Comparison of ENCODE assay signal across 18 cellular contexts in genomic region chr9:80787636-80788035, GRCh38.
"Had no signal": no experiment of that assay in that cellular context is flagged by ENCODE, and none has a peak within 500 bp of the region (broad histone marks: within the 10 kb centered on the region; RNA-seq: fewer than 3 reads in every experiment).

No MANE protein-coding gene starts in this region.

- H3K27me3 ChIP-seq: esophagus squamous epithelium, hepatocyte, right lobe of liver, tibial nerve had no signal

- H3K27ac ChIP-seq: esophagus squamous epithelium, hepatocyte, right lobe of liver, tibial nerve had no signal

- DNase-seq: activated CD4-positive, alpha-beta T cell treated with anti-CD3 and anti-CD28 coated beads, Interleukin-2, amount 50 U/mL, for 1 hour; activated CD8-positive, alpha-beta T cell treated with anti-CD3 and anti-CD28 coated beads for 36 hours; activated naive CD8-positive, alpha-beta T cell treated with anti-CD3 and anti-CD28 coated beads, Interleukin-2, amount 50 U/mL, for 24 hours; activated T-cell treated with anti-CD3 and anti-CD28 coated beads, Interleukin-2, amount 50 U/mL, for 4 hours; amygdala; central memory CD4-positive, alpha-beta T cell; esophagus squamous epithelium; islet precursor cell; left cardiac atrium; left ventricle myocardium superior; posterior cingulate gyrus; right lobe of liver; stimulated activated CD4-positive, alpha-beta T cell treated with anti-CD3 and anti-CD28 coated beads, Interleukin-2, amount 100 ng/mL, for 48 hours; stimulated activated naive CD4-positive, alpha-beta T cell treated with Interleukin-2 at 50 U/mL for 16 hours; T-helper 2 cell had no signal

- H3K4me1 ChIP-seq: esophagus squamous epithelium, right lobe of liver had no signal

- ATAC-seq: activated CD8-positive, alpha-beta T cell treated with anti-CD3 and anti-CD28 coated beads for 36 hours; activated naive CD8-positive, alpha-beta T cell treated with anti-CD3 and anti-CD28 coated beads, Interleukin-2, amount 50 U/mL, for 24 hours; activated T-cell treated with anti-CD3 and anti-CD28 coated beads, Interleukin-2, amount 50 U/mL, for 4 hours; left cardiac atrium; left ventricle myocardium superior; right lobe of liver; WTC11 had no signal
